3 cellular contexts compared by ENCODE assay signal in the genomic region with DNA sequence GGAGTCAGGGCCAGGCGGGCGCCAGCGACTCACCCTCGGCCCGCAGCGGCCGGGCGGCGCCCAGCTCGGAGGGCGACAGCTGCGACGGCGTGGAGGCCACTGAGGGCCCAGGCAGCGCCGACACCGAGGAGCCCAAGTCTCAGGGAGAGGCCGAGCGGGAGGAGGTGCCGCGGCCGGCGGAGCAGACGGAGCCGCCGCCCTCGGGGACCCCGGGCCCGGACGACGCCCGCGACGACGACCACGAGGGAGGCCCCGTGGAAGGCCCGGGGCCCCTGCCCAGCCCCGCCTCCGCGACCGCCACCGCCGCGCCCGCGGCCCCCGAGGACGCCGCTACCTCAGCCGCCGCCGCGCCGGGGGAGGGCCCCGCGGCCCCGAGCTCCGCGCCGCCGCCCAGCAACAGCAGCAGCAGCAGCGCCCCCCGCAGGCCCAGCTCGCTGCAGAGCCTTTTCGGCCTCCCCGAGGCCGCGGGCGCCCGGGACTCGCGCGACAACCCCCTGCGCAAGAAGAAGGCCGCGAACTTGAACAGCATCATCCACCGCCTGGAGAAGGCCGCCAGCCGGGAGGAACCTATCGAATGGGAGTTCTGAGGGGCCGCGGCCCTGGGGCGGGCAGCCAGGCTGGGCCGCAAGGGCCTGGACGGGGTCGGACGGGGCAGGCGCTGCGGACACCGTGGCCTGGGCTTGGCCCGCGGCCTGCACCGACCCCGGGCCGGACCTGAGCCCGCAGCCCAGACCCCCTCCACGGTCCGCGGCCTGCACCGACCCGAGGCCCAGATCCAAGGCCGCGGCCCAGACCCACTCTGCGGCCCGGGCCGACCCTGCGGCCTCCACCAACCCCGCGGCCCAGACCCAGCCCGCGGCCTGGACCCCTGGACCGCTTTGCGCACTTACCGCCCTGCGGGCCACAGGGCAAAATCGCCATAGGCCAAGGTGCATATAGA.
TF ChIP-seq lines count a peak whose summit lies in the region.

No MANE protein-coding gene starts in this region.

TF ChIP-seq in SK-N-SH, 30 proteins besides CTCF, POLR2A, EP300 and RAD21 (continued from another document and continues in another):
- TF ChIP-seq, protein P1, sequence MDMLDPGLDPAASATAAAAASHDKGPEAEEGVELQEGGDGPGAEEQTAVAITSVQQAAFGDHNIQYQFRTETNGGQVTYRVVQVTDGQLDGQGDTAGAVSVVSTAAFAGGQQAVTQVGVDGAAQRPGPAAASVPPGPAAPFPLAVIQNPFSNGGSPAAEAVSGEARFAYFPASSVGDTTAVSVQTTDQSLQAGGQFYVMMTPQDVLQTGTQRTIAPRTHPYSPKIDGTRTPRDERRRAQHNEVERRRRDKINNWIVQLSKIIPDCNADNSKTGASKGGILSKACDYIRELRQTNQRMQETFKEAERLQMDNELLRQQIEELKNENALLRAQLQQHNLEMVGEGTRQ (IDR thresholded peaks at IDR 0.05; ENCODE audit: borderline replicate concordance, low read depth, low read length): no peak
- no peak for TF ChIP-seq FOSL2 (IDR thresholded peaks at IDR 0.05; ENCODE audit: borderline replicate concordance, low read depth)
- TF ChIP-seq NFIC (IDR thresholded peaks at IDR 0.05; ENCODE audit: borderline replicate concordance): no peak
- TF ChIP-seq GABPA (IDR thresholded peaks at IDR 0.05; ENCODE audit: low read depth): no peak
- TF ChIP-seq TEAD4 (IDR thresholded peaks at IDR 0.05; ENCODE audit: borderline replicate concordance, insufficient read depth): no peak
- TF ChIP-seq MEF2A (IDR thresholded peaks at IDR 0.05; ENCODE audit: borderline replicate concordance, low read depth): no peak
- TF ChIP-seq, protein P2, sequence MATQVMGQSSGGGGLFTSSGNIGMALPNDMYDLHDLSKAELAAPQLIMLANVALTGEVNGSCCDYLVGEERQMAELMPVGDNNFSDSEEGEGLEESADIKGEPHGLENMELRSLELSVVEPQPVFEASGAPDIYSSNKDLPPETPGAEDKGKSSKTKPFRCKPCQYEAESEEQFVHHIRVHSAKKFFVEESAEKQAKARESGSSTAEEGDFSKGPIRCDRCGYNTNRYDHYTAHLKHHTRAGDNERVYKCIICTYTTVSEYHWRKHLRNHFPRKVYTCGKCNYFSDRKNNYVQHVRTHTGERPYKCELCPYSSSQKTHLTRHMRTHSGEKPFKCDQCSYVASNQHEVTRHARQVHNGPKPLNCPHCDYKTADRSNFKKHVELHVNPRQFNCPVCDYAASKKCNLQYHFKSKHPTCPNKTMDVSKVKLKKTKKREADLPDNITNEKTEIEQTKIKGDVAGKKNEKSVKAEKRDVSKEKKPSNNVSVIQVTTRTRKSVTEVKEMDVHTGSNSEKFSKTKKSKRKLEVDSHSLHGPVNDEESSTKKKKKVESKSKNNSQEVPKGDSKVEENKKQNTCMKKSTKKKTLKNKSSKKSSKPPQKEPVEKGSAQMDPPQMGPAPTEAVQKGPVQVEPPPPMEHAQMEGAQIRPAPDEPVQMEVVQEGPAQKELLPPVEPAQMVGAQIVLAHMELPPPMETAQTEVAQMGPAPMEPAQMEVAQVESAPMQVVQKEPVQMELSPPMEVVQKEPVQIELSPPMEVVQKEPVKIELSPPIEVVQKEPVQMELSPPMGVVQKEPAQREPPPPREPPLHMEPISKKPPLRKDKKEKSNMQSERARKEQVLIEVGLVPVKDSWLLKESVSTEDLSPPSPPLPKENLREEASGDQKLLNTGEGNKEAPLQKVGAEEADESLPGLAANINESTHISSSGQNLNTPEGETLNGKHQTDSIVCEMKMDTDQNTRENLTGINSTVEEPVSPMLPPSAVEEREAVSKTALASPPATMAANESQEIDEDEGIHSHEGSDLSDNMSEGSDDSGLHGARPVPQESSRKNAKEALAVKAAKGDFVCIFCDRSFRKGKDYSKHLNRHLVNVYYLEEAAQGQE (IDR thresholded peaks at IDR 0.05; ENCODE audit: low read depth, low read length): no peak
- TF ChIP-seq RFX5 (IDR thresholded peaks at IDR 0.05; ENCODE audit: low read length): no peak
- TF ChIP-seq SMC3 (IDR thresholded peaks at IDR 0.05; ENCODE audit: low read depth, low read length): no peak
- no peak for TF ChIP-seq POLR2AphosphoS5 (IDR thresholded peaks at IDR 0.05; ENCODE audit: low read depth, low read length)
- TF ChIP-seq, protein P3, sequence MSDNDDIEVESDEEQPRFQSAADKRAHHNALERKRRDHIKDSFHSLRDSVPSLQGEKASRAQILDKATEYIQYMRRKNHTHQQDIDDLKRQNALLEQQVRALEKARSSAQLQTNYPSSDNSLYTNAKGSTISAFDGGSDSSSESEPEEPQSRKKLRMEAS (IDR thresholded peaks at IDR 0.05; ENCODE audit: low read depth): no peak

TF ChIP-seq in SK-N-SH treated with all-trans-retinoic acid at 6 μM for 48 hours, 23 proteins besides CTCF, POLR2A, EP300 and RAD21 (continued from another document):
- TF ChIP-seq ZFP30 (CRISPR knock-in tag; IDR thresholded peaks at IDR 0.05) (no peak), OSR1 (CRISPR knock-in tag; IDR thresholded peaks at IDR 0.05) (no peak), CSDC2 (CRISPR knock-in tag; IDR thresholded peaks at IDR 0.05) (no peak), ZNF70 (CRISPR knock-in tag; IDR thresholded peaks at IDR 0.05) (no peak), ISL1 (CRISPR knock-in tag; IDR thresholded peaks at IDR 0.05) (no peak)
- TF ChIP-seq, protein P4, sequence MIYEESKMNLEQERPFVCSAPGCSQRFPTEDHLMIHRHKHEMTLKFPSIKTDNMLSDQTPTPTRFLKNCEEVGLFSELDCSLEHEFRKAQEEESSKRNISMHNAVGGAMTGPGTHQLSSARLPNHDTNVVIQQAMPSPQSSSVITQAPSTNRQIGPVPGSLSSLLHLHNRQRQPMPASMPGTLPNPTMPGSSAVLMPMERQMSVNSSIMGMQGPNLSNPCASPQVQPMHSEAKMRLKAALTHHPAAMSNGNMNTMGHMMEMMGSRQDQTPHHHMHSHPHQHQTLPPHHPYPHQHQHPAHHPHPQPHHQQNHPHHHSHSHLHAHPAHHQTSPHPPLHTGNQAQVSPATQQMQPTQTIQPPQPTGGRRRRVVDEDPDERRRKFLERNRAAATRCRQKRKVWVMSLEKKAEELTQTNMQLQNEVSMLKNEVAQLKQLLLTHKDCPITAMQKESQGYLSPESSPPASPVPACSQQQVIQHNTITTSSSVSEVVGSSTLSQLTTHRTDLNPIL (CRISPR knock-in tag; IDR thresholded peaks at IDR 0.05; ENCODE audit: low read depth): no peak
TF ChIP-seq in SK-N-SH treated with all-trans-retinoic acid at 6 μM for 48 hours: peak in this region for 0.

TF ChIP-seq in K562, 482 proteins besides CTCF, POLR2A, EP300 and RAD21 (continued from another document):
- TF ChIP-seq ZNF121 (CRISPR knock-in tag; conservative IDR thresholded peaks at IDR 0.05) (no peak), GABPB1 (CRISPR knock-in tag; IDR thresholded peaks at IDR 0.05) (no peak), ZNF311 (CRISPR knock-in tag; IDR thresholded peaks at IDR 0.05) (no peak), ZNF668 (CRISPR knock-in tag; IDR thresholded peaks at IDR 0.05) (no peak), SMARCA5 (IDR thresholded peaks at IDR 0.05) (no peak)
- TF ChIP-seq, protein P5, sequence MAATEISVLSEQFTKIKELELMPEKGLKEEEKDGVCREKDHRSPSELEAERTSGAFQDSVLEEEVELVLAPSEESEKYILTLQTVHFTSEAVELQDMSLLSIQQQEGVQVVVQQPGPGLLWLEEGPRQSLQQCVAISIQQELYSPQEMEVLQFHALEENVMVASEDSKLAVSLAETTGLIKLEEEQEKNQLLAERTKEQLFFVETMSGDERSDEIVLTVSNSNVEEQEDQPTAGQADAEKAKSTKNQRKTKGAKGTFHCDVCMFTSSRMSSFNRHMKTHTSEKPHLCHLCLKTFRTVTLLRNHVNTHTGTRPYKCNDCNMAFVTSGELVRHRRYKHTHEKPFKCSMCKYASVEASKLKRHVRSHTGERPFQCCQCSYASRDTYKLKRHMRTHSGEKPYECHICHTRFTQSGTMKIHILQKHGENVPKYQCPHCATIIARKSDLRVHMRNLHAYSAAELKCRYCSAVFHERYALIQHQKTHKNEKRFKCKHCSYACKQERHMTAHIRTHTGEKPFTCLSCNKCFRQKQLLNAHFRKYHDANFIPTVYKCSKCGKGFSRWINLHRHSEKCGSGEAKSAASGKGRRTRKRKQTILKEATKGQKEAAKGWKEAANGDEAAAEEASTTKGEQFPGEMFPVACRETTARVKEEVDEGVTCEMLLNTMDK (IDR thresholded peaks at IDR 0.05; ENCODE audit: borderline replicate concordance, insufficient read depth, low read depth, low read length, poor library complexity, severe bottlenecking): peak; percentile 33
